ENCODE assay signal across 28 cellular contexts in genomic region chr14:78173266-78174001, GRCh38. TPM values are rescaled to one million over a fixed set of nuclear protein-coding genes. Genes with fewer than 3 reads are reported as not detected.
"Had no signal": no experiment of that assay in that cellular context is flagged by ENCODE, and none has a peak within 500 bp of the region (broad histone marks: within the 10 kb centered on the region; RNA-seq: fewer than 3 reads in every experiment).

No MANE protein-coding gene starts in this region.

- DNase-seq: activated CD4-positive, alpha-beta memory T cell treated with anti-CD3 and anti-CD28 coated beads, Interleukin-2, amount 10 ng/mL, durations not matched to agents 7 days and 5 days; activated CD4-positive, alpha-beta T cell treated with anti-CD3 and anti-CD28 coated beads for 1 hour; activated CD4-positive, alpha-beta T cell treated with anti-CD3 and anti-CD28 coated beads for 4 hours; activated CD4-positive, alpha-beta T cell treated with anti-CD3 and anti-CD28 coated beads, Interleukin-2, amount 10 ng/mL, durations not matched to agents 7 days and 5 days; activated CD4-positive, alpha-beta T cell treated with anti-CD3 and anti-CD28 coated beads, Interleukin-2, amount 50 U/mL, for 4 hours; activated effector memory CD4-positive, alpha-beta T cell treated with Interleukin-2 at 50 U/mL for 16 hours; activated gamma-delta T cell treated with Interleukin-2 at 50 U/mL for 16 hours; activated naive CD4-positive, alpha-beta T cell treated with Interleukin-2 at 50 U/mL for 16 hours; activated naive CD8-positive, alpha-beta T cell treated with anti-CD3 and anti-CD28 coated beads for 36 hours; activated naive CD8-positive, alpha-beta T cell treated with anti-CD3 and anti-CD28 coated beads, Interleukin-2, amount 50 U/mL, for 24 hours; activated T-cell treated with anti-CD3 and anti-CD28 coated beads, Interleukin-2, amount 50 U/mL, for 4 hours; adrenal gland; amygdala; central memory CD4-positive, alpha-beta T cell; cerebellar nuclear complex; colonic mucosa; effector memory CD4-positive, alpha-beta T cell; endodermal cell; foreskin fibroblast; hippocampal formation; T-helper 1 cell; T-helper 17 cell had no signal

- ATAC-seq: activated naive CD8-positive, alpha-beta T cell treated with anti-CD3 and anti-CD28 coated beads, Interleukin-2, amount 50 U/mL, for 24 hours; activated T-cell treated with anti-CD3 and anti-CD28 coated beads, Interleukin-2, amount 50 U/mL, for 4 hours; activated T-helper 17 cell treated with anti-CD3 and anti-CD28 coated beads, Interleukin-2, amount 50 U/mL, for 72 hours; esophagus mucosa; T-helper 17 cell had no signal

- H3K36me3 Mint-ChIP-seq: activated naive CD4-positive, alpha-beta T cell treated with anti-CD3 and anti-CD28 coated beads, Interleukin-2, amount 50 U/mL, for 24 hours; activated naive CD8-positive, alpha-beta T cell treated with anti-CD3 and anti-CD28 coated beads for 36 hours had no signal

- H3K4me3 Mint-ChIP-seq: activated CD4-positive, alpha-beta memory T cell treated with anti-CD3 and anti-CD28 coated beads, Interleukin-2, amount 10 ng/mL, durations not matched to agents 7 days and 5 days; activated CD4-positive, alpha-beta T cell treated with anti-CD3 and anti-CD28 coated beads, Interleukin-2, amount 10 ng/mL, durations not matched to agents 7 days and 5 days; activated naive CD4-positive, alpha-beta T cell treated with anti-CD3 and anti-CD28 coated beads, Interleukin-2, amount 50 U/mL, for 24 hours; activated naive CD8-positive, alpha-beta T cell treated with anti-CD3 and anti-CD28 coated beads for 36 hours; activated naive CD8-positive, alpha-beta T cell treated with anti-CD3 and anti-CD28 coated beads, Interleukin-2, amount 50 U/mL, for 24 hours; activated T-cell treated with anti-CD3 and anti-CD28 coated beads, Interleukin-2, amount 50 U/mL, for 4 hours; activated T-helper 17 cell treated with anti-CD3 and anti-CD28 coated beads, Interleukin-2, amount 50 U/mL, for 72 hours; endodermal cell; T-helper 17 cell; T-helper 2 cell treated with Interferon-gamma antibody and Interleukin-4, amounts not matched to agents 5 μg/mL and 100 μg/mL, for 36 hours had no signal

- H3K27ac Mint-ChIP-seq: activated CD4-positive, alpha-beta memory T cell treated with anti-CD3 and anti-CD28 coated beads, Interleukin-2, amount 10 ng/mL, durations not matched to agents 7 days and 5 days; activated CD4-positive, alpha-beta T cell treated with anti-CD3 and anti-CD28 coated beads, Interleukin-2, amount 10 ng/mL, durations not matched to agents 7 days and 5 days; activated naive CD4-positive, alpha-beta T cell treated with anti-CD3 and anti-CD28 coated beads, Interleukin-2, amount 50 U/mL, for 24 hours; activated naive CD8-positive, alpha-beta T cell treated with anti-CD3 and anti-CD28 coated beads for 36 hours; activated naive CD8-positive, alpha-beta T cell treated with anti-CD3 and anti-CD28 coated beads, Interleukin-2, amount 50 U/mL, for 24 hours; activated T-helper 17 cell treated with anti-CD3 and anti-CD28 coated beads, Interleukin-2, amount 50 U/mL, for 72 hours; endodermal cell; T-helper 17 cell; T-helper 2 cell treated with Interferon-gamma antibody and Interleukin-4, amounts not matched to agents 5 μg/mL and 100 μg/mL, for 36 hours had no signal

- H3K4me1 ChIP-seq: adrenal gland, colonic mucosa had no signal

- H3K27ac ChIP-seq: adrenal gland, colonic mucosa had no signal

- H3K9me3 Mint-ChIP-seq: activated CD4-positive, alpha-beta T cell treated with anti-CD3 and anti-CD28 coated beads, Interleukin-2, amount 10 ng/mL, durations not matched to agents 7 days and 5 days; activated naive CD8-positive, alpha-beta T cell treated with anti-CD3 and anti-CD28 coated beads for 36 hours; activated naive CD8-positive, alpha-beta T cell treated with anti-CD3 and anti-CD28 coated beads, Interleukin-2, amount 50 U/mL, for 24 hours; activated T-cell treated with anti-CD3 and anti-CD28 coated beads, Interleukin-2, amount 50 U/mL, for 4 hours; activated T-helper 17 cell treated with anti-CD3 and anti-CD28 coated beads, Interleukin-2, amount 50 U/mL, for 72 hours; endodermal cell; T-helper 2 cell treated with Interferon-gamma antibody and Interleukin-4, amounts not matched to agents 5 μg/mL and 100 μg/mL, for 36 hours had no signal

- H3K27me3 ChIP-seq: adrenal gland, colonic mucosa had no signal

- H3K36me3 ChIP-seq: adrenal gland, colonic mucosa had no signal

- H3K4me1 Mint-ChIP-seq: activated CD4-positive, alpha-beta memory T cell treated with anti-CD3 and anti-CD28 coated beads, Interleukin-2, amount 10 ng/mL, durations not matched to agents 7 days and 5 days; activated CD4-positive, alpha-beta T cell treated with anti-CD3 and anti-CD28 coated beads, Interleukin-2, amount 10 ng/mL, durations not matched to agents 7 days and 5 days; activated naive CD4-positive, alpha-beta T cell treated with anti-CD3 and anti-CD28 coated beads, Interleukin-2, amount 50 U/mL, for 24 hours; activated naive CD8-positive, alpha-beta T cell treated with anti-CD3 and anti-CD28 coated beads, Interleukin-2, amount 50 U/mL, for 24 hours; activated T-helper 17 cell treated with anti-CD3 and anti-CD28 coated beads, Interleukin-2, amount 50 U/mL, for 72 hours; T-helper 17 cell had no signal

- H3K9me3 ChIP-seq: adrenal gland, colonic mucosa had no signal

- H3K4me3 ChIP-seq: adrenal gland, colonic mucosa had no signal

- FAIRE-seq: astrocyte, frontal cortex had no signal

RNA-seq across cellular contexts. Expression of gene NRXN3, which starts 3.3 kb away (rescaled TPM):
- total RNA-seq: activated CD4-positive, alpha-beta memory T cell treated with anti-CD3 and anti-CD28 coated beads, Interleukin-2, amount 10 ng/mL, durations not matched to agents 7 days and 5 days; activated CD4-positive, alpha-beta T cell treated with anti-CD3 and anti-CD28 coated beads, Interleukin-2, amount 10 ng/mL, durations not matched to agents 7 days and 5 days; activated naive CD8-positive, alpha-beta T cell treated with anti-CD3 and anti-CD28 coated beads for 36 hours; activated T-cell treated with anti-CD3 and anti-CD28 coated beads, Interleukin-2, amount 50 U/mL, for 4 hours; activated T-helper 17 cell treated with anti-CD3 and anti-CD28 coated beads, Interleukin-2, amount 50 U/mL, for 72 hours; T-helper 17 cell had no signal
